In the genomic region with DNA sequence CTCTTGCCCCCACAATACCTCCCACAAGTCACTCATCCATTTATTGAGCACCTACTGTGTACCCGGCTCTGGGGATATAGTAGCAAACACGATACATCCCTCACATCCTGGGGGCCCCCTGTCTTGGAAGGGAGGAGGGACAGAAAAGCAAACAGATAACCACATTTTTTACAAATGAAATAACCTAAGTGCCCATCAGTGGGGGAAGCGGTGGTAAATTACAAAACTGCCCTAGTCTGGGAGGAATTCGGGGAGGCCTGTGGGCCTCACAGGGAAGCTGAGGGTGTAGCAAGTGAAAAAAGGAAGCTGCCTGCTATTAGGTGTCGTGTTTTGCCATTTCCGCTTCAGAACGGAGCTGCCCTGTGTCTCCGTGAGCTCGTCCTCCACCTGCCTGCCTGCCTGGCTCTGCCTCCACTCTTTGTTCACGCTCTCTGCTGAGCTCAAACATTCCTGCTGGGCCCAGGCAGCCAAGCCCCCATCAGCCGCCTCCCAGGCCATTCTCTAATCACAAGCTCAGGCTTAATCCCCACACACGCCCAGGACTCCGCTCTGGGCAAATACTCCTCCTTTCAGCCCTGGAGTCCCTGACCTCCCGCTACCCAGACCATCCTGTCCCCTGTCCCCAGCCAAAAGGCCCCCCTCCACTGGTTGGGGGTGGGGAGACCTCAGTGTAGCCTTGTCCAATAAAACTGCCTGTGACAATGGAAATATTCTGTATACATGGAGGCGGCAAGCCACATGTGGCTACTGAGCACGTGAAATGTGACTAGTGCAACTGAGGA, we compare ENCODE assay signal across 10 cellular contexts. TPM values are rescaled to one million over a fixed set of nuclear protein-coding genes. Genes with fewer than 3 reads are reported as not detected.
DNase-seq lines count a peak whose midpoint lies in the region; ATAC-seq lines count a peak whose summit lies in the region.
"Had no signal": no experiment of that assay in that cellular context is flagged by ENCODE, and none has a peak within 500 bp of the region (broad histone marks: within the 10 kb centered on the region; RNA-seq: fewer than 3 reads in every experiment).

No MANE protein-coding gene starts in this region.

- 50% methylated on average over 16 of the region's 16 CpGs for WGBS in urinary bladder

- no peaks in the 10 kb centered on the region for H3K36me3 ChIP-seq in NT2/D1 (ENCODE audit: insufficient read depth, insufficient read length, low read length)
- no peaks in the 10 kb centered on the region for H3K36me3 ChIP-seq in urinary bladder (ENCODE audit: insufficient read depth)

- no peak overlapping the region for H3K4me3 ChIP-seq in NT2/D1 (ENCODE audit: insufficient read length, low read depth)
- H3K4me3 ChIP-seq in urinary bladder (ENCODE audit: low read depth, low read length), result no peak overlapping the region

- H3K4me1 ChIP-seq in NT2/D1 (ENCODE audit: insufficient read depth, insufficient read length) (peaks cover 30% of the 10 kb centered on the region), urinary bladder (ENCODE audit: insufficient read depth) (peaks cover 3% of the 10 kb centered on the region)

- H3K27me3 ChIP-seq in NT2/D1 (ENCODE audit: insufficient read depth, insufficient read length), result no peaks in the 10 kb centered on the region

- ATAC-seq in HG03520 (IDR thresholded peaks at IDR 0.05; ENCODE audit: unreplicated experiment), result no peak
- ATAC-seq in GM21360 (IDR thresholded peaks at IDR 0.05; ENCODE audit: unreplicated experiment), result no peak
- ATAC-seq: effector memory CD8-positive, alpha-beta T cell had no signal

- H3K27ac ChIP-seq in epithelial cell of prostate (peak overlapping the region; percentile 17), urinary bladder (ENCODE audit: low read depth) (peak overlapping the region; percentile 54)

- H3K9ac ChIP-seq in NT2/D1 (ENCODE audit: insufficient read length, low read depth), result peak overlapping the region; percentile 68

- no peaks in the 10 kb centered on the region for H3K9me3 ChIP-seq in NT2/D1 (ENCODE audit: insufficient read depth, low read length)

- DNase-seq in NCI-H748 (lab: John Stamatoyannopoulos, UW; ENCODE audit: unreplicated experiment), result peak; percentile 54
- DNase-seq in NCI-H748 treated with DMSO at 0.1 percent for 48 hours (lab: John Stamatoyannopoulos, UW), result no peak
- DNase-seq in NT2/D1 (ENCODE audit: low read depth, low spot score), result no peak
- DNase-seq in epithelial cell of prostate (ENCODE audit: low read depth, low spot score), result no peak
- DNase-seq in NCI-H128 (lab: John Stamatoyannopoulos, UW; ENCODE audit: unreplicated experiment), result no peak
- DNase-seq: effector memory CD8-positive, alpha-beta T cell; NCI-H1436 treated with DMSO at 0.1 percent for 48 hours had no signal

RNA-seq across cellular contexts. Expression of a gene that starts 10.2 kb away (rescaled TPM):
- 0.42 TPM for total RNA-seq in urinary bladder
- 0.48 TPM for polyA plus RNA-seq in urinary bladder

RNA-seq across cellular contexts. Expression of a gene that starts 11.0 kb away (rescaled TPM):
- total RNA-seq in urinary bladder, result 10.1 TPM
- 55.0 TPM for polyA plus RNA-seq in urinary bladder
